ENCODE assay signal across 9 cellular contexts in the genomic region with DNA sequence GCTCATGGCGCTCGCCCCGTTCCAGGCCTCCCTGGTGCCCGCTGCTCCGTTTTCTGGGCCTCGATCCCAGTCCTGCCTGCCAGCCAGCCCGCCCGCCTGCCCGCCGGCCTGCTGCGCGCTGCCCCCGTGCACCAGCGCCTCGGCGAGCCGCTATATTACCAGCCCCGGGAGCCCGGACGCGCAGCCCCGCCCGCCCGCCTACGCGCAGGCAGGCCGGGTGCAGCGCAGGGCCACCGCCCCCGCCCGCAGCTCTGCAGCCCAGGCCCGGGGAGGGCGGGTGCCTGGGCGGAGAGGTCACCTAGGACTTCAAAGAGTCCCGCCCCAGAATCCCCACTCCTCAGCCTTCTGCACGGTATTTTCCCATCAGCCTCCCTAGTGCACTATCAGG. TPM values are rescaled to one million over a fixed set of nuclear protein-coding genes. Genes with fewer than 3 reads are reported as not detected.
DNase-seq lines count a peak whose midpoint lies in the region; ATAC-seq lines count a peak whose summit lies in the region.
"Had no signal": no experiment of that assay in that cellular context is flagged by ENCODE, and none has a peak within 500 bp of the region (broad histone marks: within the 10 kb centered on the region; RNA-seq: fewer than 3 reads in every experiment).

A gene (minus strand): TSS at position 157 of the 388 bp plus-strand sequence. CDS start 151 bp downstream, at position 6.

- peak; percentile 33 for DNase-seq in activated CD4-positive, alpha-beta T cell treated with anti-CD3 and anti-CD28 coated beads for 48 hours
- DNase-seq in activated CD4-positive, alpha-beta T cell treated with anti-CD3 and anti-CD28 coated beads for 1 hour = no peak
- DNase-seq in medulla oblongata (ENCODE audit: extremely low spot score) (peak; percentile 3), NOMO-1 treated with dmso at 0.1 percent for 144 hours (lab: John Stamatoyannopoulos, UW; ENCODE audit: unreplicated experiment) (no peak), NCI-H2029 (lab: John Stamatoyannopoulos, UW) (no peak)

- no peak for ATAC-seq in GM19452 (IDR thresholded peaks at IDR 0.05; ENCODE audit: unreplicated experiment)

- peak within 1 kb of the TSS; percentile 39 for H3K27ac ChIP-seq in cingulate gyrus (ENCODE audit: low read depth, low read length)
- H3K27ac ChIP-seq in temporal lobe (ENCODE audit: low read depth, low read length) = peak within 1 kb of the TSS; percentile 30
- H3K27ac ChIP-seq: BLaER1 treated with 17β-estradiol and CSF1 and Interleukin-3, amounts not matched to agents 10 nM and 100 nM had no signal

RNA-seq across cellular contexts. Expression of the gene that starts here (rescaled TPM):
- total RNA-seq in temporal lobe = 5.7 TPM

Comparison
In these comparisons a context has a peak if more than half of its experiments do, and no peak if none do; other contexts are left out.
1. DNase-seq: peak in activated CD4-positive, alpha-beta T cell treated with anti-CD3 and anti-CD28 coated beads for 48 hours (single experiment) and medulla oblongata (single experiment); none in activated CD4-positive, alpha-beta T cell treated with anti-CD3 and anti-CD28 coated beads for 1 hour (single experiment), NOMO-1 treated with dmso at 0.1 percent for 144 hours (single experiment) and NCI-H2029 (single experiment).